Comparison of ENCODE assay signal across 21 cellular contexts in genomic region chr7:131733604-131734003, GRCh38.
"Had no signal": no experiment of that assay in that cellular context is flagged by ENCODE, and none has a peak within 500 bp of the region (broad histone marks: within the 10 kb centered on the region; RNA-seq: fewer than 3 reads in every experiment).

No MANE protein-coding gene starts in this region.

- H3K4me3 Mint-ChIP-seq: memory B cell; natural killer cell; stimulated activated effector memory CD8-positive, alpha-beta T cell treated with anti-CD3 and anti-CD28 coated beads, Interleukin-12 subunit alpha, Interleukin-12 subunit beta, amount 100 ng/mL, for 72 hours had no signal

- DNase-seq: dorsolateral prefrontal cortex; effector CD4-positive, alpha-beta T cell; natural killer cell; right cardiac atrium; sigmoid colon; stimulated activated CD4-positive, alpha-beta T cell treated with anti-CD3 and anti-CD28 coated beads, Interleukin-2, amount 100 ng/mL, for 24 hours; stimulated activated CD4-positive, alpha-beta T cell treated with anti-CD3 and anti-CD28 coated beads, Interleukin-4, amount 100 ng/mL, for 24 hours; stimulated activated naive CD4-positive, alpha-beta T cell treated with Interleukin-2 at 50 U/mL for 16 hours; substantia nigra; testis; tibial artery; upper lobe of left lung had no signal

- H3K27me3 ChIP-seq: neutrophil, testis, upper lobe of left lung had no signal

- H3K4me1 Mint-ChIP-seq: memory B cell; natural killer cell; stimulated activated effector memory CD8-positive, alpha-beta T cell treated with anti-CD3 and anti-CD28 coated beads, Interleukin-12 subunit alpha, Interleukin-12 subunit beta, amount 100 ng/mL, for 72 hours had no signal

- FAIRE-seq: frontal cortex, keratinocyte, urothelium cell line had no signal

- H3K27ac ChIP-seq: dorsolateral prefrontal cortex, neutrophil, prostate gland, sigmoid colon, testis, tibial artery, upper lobe of left lung had no signal

- H3K36me3 Mint-ChIP-seq: memory B cell; natural killer cell; stimulated activated effector memory CD8-positive, alpha-beta T cell treated with anti-CD3 and anti-CD28 coated beads, Interleukin-12 subunit alpha, Interleukin-12 subunit beta, amount 100 ng/mL, for 72 hours had no signal

- ATAC-seq: left lobe of liver; natural killer cell; right cardiac atrium; stimulated activated effector memory CD8-positive, alpha-beta T cell treated with anti-CD3 and anti-CD28 coated beads, Interleukin-12 subunit alpha, Interleukin-12 subunit beta, amount 100 ng/mL, for 72 hours had no signal

- H3K4me1 ChIP-seq: prostate gland, tibial artery, upper lobe of left lung had no signal

- H3K4me3 ChIP-seq: dorsolateral prefrontal cortex, lung, prostate gland, sigmoid colon, testis, tibial artery, upper lobe of left lung had no signal

- H3K27ac Mint-ChIP-seq: memory B cell; natural killer cell; stimulated activated effector memory CD8-positive, alpha-beta T cell treated with anti-CD3 and anti-CD28 coated beads, Interleukin-12 subunit alpha, Interleukin-12 subunit beta, amount 100 ng/mL, for 72 hours had no signal

- H3K36me3 ChIP-seq: neutrophil, prostate gland, sigmoid colon, tibial artery, upper lobe of left lung had no signal

- H3K9me3 ChIP-seq: neutrophil, prostate gland, sigmoid colon, testis, tibial artery, upper lobe of left lung had no signal
